9 cellular contexts compared by ENCODE assay signal in genomic region chr12:6345319-6346071, GRCh38. TPM values are rescaled to one million over a fixed set of nuclear protein-coding genes. Genes with fewer than 3 reads are reported as not detected.
DNase-seq lines count a peak whose midpoint lies in the region; ATAC-seq, FAIRE-seq and TF ChIP-seq lines count a peak whose summit lies in the region.
"Had no signal": no experiment of that assay in that cellular context is flagged by ENCODE, and none has a peak within 500 bp of the region (broad histone marks: within the 10 kb centered on the region; RNA-seq: fewer than 3 reads in every experiment).

No MANE protein-coding gene starts in this region.

- peaks cover 58% of the 10 kb centered on the region for H3K4me1 Mint-ChIP-seq in activated naive CD4-positive, alpha-beta T cell treated with anti-CD3 and anti-CD28 coated beads, Interleukin-2, amount 10 ng/mL, durations not matched to agents 7 days and 5 days

- no peaks in the 10 kb centered on the region for H3K9me3 Mint-ChIP-seq in activated naive CD4-positive, alpha-beta T cell treated with anti-CD3 and anti-CD28 coated beads, Interleukin-2, amount 10 ng/mL, durations not matched to agents 7 days and 5 days

- peaks cover 5% of the 10 kb centered on the region for H3K36me3 Mint-ChIP-seq in activated naive CD4-positive, alpha-beta T cell treated with anti-CD3 and anti-CD28 coated beads, Interleukin-2, amount 10 ng/mL, durations not matched to agents 7 days and 5 days

- H3K4me3 Mint-ChIP-seq in activated naive CD4-positive, alpha-beta T cell treated with anti-CD3 and anti-CD28 coated beads, Interleukin-2, amount 10 ng/mL, durations not matched to agents 7 days and 5 days: peak overlapping the region; percentile 36

- peak; percentile 90 for FAIRE-seq in HTR-8/SVneo (lab: Jason Lieb, UNC)

- H3K27me3 Mint-ChIP-seq in activated naive CD4-positive, alpha-beta T cell treated with anti-CD3 and anti-CD28 coated beads, Interleukin-2, amount 10 ng/mL, durations not matched to agents 7 days and 5 days: no peaks in the 10 kb centered on the region

- intact Hi-C loops in stomach (cut with DNase I; ENCODE audit: low total_unique reads): no loop called here
- intact Hi-C loops in head of caudate nucleus (cut with DNase I): no loop called here

- H3K9me3 ChIP-seq in right atrium auricular region (no peaks in the 10 kb centered on the region), stomach (no peaks in the 10 kb centered on the region)

- no peak for ATAC-seq in HG03354 (IDR thresholded peaks at IDR 0.05; ENCODE audit: poor library complexity, severe bottlenecking, unreplicated experiment)
- no peak for ATAC-seq in GM18519 (IDR thresholded peaks at IDR 0.05; ENCODE audit: low FRiP score, unreplicated experiment)

- 35 to 54% (median 46%) methylated on average over 9 of the region's 9 CpGs for WGBS in stomach, 5 donors

- H3K27me3 ChIP-seq in right atrium auricular region (no peaks in the 10 kb centered on the region), stomach (no peaks in the 10 kb centered on the region)

- no peak for TF ChIP-seq POLR2A in stomach (IDR thresholded peaks at IDR 0.05)

- peak overlapping the region; percentile 82 for H3K27ac Mint-ChIP-seq in activated naive CD4-positive, alpha-beta T cell treated with anti-CD3 and anti-CD28 coated beads, Interleukin-2, amount 10 ng/mL, durations not matched to agents 7 days and 5 days

- peaks cover 0 to 54% of the 10 kb centered on the region in 2 donors for H3K4me1 ChIP-seq in right atrium auricular region
- peaks cover 55 to 73% (median 62%) of the 10 kb centered on the region in 4 donors for H3K4me1 ChIP-seq in stomach

- TF ChIP-seq EP300 in stomach (IDR thresholded peaks at IDR 0.05): peak; percentile 67

- peak; percentile 92 for DNase-seq in HTR-8/SVneo (ENCODE audit: insufficient read length, low spot score)
- DNase-seq in activated naive CD4-positive, alpha-beta T cell treated with anti-CD3 and anti-CD28 coated beads, Interleukin-2, amount 10 ng/mL, durations not matched to agents 7 days and 5 days: no peak
- DNase-seq in right atrium auricular region (ENCODE audit: low spot score): peak; percentile 92
- peak; percentile 57 for DNase-seq in stomach
- DNase-seq in head of caudate nucleus: no peak

- CTCF ChIA-PET in activated naive CD4-positive, alpha-beta T cell treated with anti-CD3 and anti-CD28 coated beads, Interleukin-2, amount 10 ng/mL, durations not matched to agents 7 days and 5 days (lab: Charles Lee): interaction anchor here (0.5 to 2.7 kb wide), 9 partner anchors 10 to 127 kb away, joined by 3 to 22 read pairs (median 6); no protein-coding TSS in a partner anchor

- H3K4me3 ChIP-seq in right atrium auricular region (no peak overlapping the region), stomach (no peak overlapping the region)

- no peak for TF ChIP-seq CTCF in 22Rv1 (IDR thresholded peaks at IDR 0.05)
- TF ChIP-seq CTCF in right atrium auricular region (IDR thresholded peaks at IDR 0.05): no peak
- TF ChIP-seq CTCF in stomach (IDR thresholded peaks at IDR 0.05): no peak

- H3K27ac ChIP-seq in 22Rv1: 0 out of 2 replicates have a peak overlapping the region, but pooled peaks have one; percentile 12
- H3K27ac ChIP-seq in right atrium auricular region: peak overlapping the region; percentile 61 to 79
- H3K27ac ChIP-seq in stomach: peak overlapping the region; percentile 74 to 95 (median 85)

- H3K36me3 ChIP-seq in right atrium auricular region (no peaks in the 10 kb centered on the region), stomach (peaks cover 0 to 12% (median 5%) of the 10 kb centered on the region in 4 donors)

RNA-seq across cellular contexts. Expression of gene TNFRSF1A, which starts 3.6 kb away (rescaled TPM):
- total RNA-seq in right atrium auricular region (100 to 1,000 TPM in 1 of 2 donors, 10 to 100 TPM in 1; 62.9 to 176 TPM), stomach (100 to 1,000 TPM in 4 of 5 donors, 10 to 100 TPM in 1; 91.6 to 432 (median 152) TPM)
- 10 to 100 TPM; 35.2 to 64.4 (median 38.5) TPM for polyA plus RNA-seq in stomach

RNA-seq across cellular contexts. Expression of gene SCNN1A, which starts 29.9 kb away (rescaled TPM):
- total RNA-seq in right atrium auricular region (10 to 100 TPM in 1 of 2 donors, 1 to 10 TPM in 1; 2.7 to 18.7 TPM), stomach (100 to 1,000 TPM in 4 of 5 donors, 10 to 100 TPM in 1; 63.3 to 486 (median 277) TPM)
- polyA plus RNA-seq in stomach: 10 to 100 TPM; 16.6 to 98.0 (median 47.5) TPM
- total RNA-seq: temporal lobe had no signal

RNA-seq across cellular contexts. Expression of gene PLEKHG6, which starts 35.0 kb away (rescaled TPM):
- total RNA-seq in right atrium auricular region (under 1 TPM in 1 of 2 donors, not detected in 1; 0.51 TPM), stomach (100 to 1,000 TPM in 1 of 5 donors, 10 to 100 TPM in 3, 1 to 10 TPM in 1; 6.4 to 101 (median 16.2) TPM)
- polyA plus RNA-seq in stomach: 10 to 100 TPM in 2 of 3 donors, 1 to 10 TPM in 1; 5.9 to 32.3 (median 27.0) TPM
- total RNA-seq: temporal lobe had no signal

RNA-seq across cellular contexts. Expression of gene LTBR, which starts 38.5 kb away (rescaled TPM):
- 10 to 100 TPM; 63.6 to 72.1 TPM for total RNA-seq in right atrium auricular region
- total RNA-seq in stomach: 100 to 1,000 TPM in 3 of 5 donors, 10 to 100 TPM in 2; 27.5 to 471 (median 126) TPM
- 10 to 100 TPM; 47.3 to 76.3 (median 48.3) TPM for polyA plus RNA-seq in stomach

Comparison
In these comparisons a context has a peak if more than half of its experiments do, and no peak if none do; other contexts are left out.
1. H3K27ac ChIP-seq: peak in every context shown above with its lines; median percentile 85 in stomach; 70 in right atrium auricular region; 12 in 22Rv1.
2. DNase-seq: peak in HTR-8/SVneo (single experiment), right atrium auricular region (single experiment) and stomach (single experiment); none in activated naive CD4-positive, alpha-beta T cell treated with anti-CD3 and anti-CD28 coated beads, Interleukin-2, amount 10 ng/mL, durations not matched to agents 7 days and 5 days (single experiment) and head of caudate nucleus (0 of 42).
3. RNA of gene PLEKHG6, which starts 35.0 kb away (total RNA-seq): 6.4 to 101 TPM in stomach; 0.51 TPM in right atrium auricular region; every median in the first group is over 4 times any median in the second.